Comparison of ENCODE assay signal across 32 cellular contexts in genomic region chr11:15010860-15011259, GRCh38. TPM values are rescaled to one million over a fixed set of nuclear protein-coding genes. Genes with fewer than 3 reads are reported as not detected.
"Had no signal": no experiment of that assay in that cellular context is flagged by ENCODE, and none has a peak within 500 bp of the region (broad histone marks: within the 10 kb centered on the region; RNA-seq: fewer than 3 reads in every experiment).

No MANE protein-coding gene starts in this region.

- DNase-seq: naive thymus-derived CD4-positive, alpha-beta T cell; natural killer cell; occipital lobe; pancreas; right cardiac atrium; spleen; stimulated activated CD4-positive, alpha-beta T cell treated with anti-CD3 and anti-CD28 coated beads, Interleukin-12 subunit alpha, Interleukin-12 subunit beta, amount 100 ng/mL, for 4 hours; stimulated activated CD4-positive, alpha-beta T cell treated with anti-CD3 and anti-CD28 coated beads, Interleukin-1b, Interleukin-23, amount 100 ng/mL, for 48 hours; stimulated activated CD4-positive, alpha-beta T cell treated with anti-CD3 and anti-CD28 coated beads, Interleukin-4, amount 100 ng/mL, for 1 hour; stimulated activated CD4-positive, alpha-beta T cell treated with anti-CD3 and anti-CD28 coated beads, Interleukin-4, amount 100 ng/mL, for 4 hours; stimulated activated CD8-positive, alpha-beta memory T cell treated with anti-CD3 and anti-CD28 coated beads, Interleukin-4, amount 100 ng/mL, for 48 hours; stimulated activated naive CD4-positive, alpha-beta T cell; stimulated activated naive CD8-positive, alpha-beta T cell treated with anti-CD3 and anti-CD28 coated beads, Interleukin-15, amount 100 ng/mL, for 72 hours; stimulated activated naive CD8-positive, alpha-beta T cell treated with anti-CD3 and anti-CD28 coated beads, Interleukin-15, Interleukin-2, amounts not matched to agents 100 U/mL and 50 U/mL, for 24 hours; substantia nigra; testis; tibial artery; transverse colon; upper lobe of right lung; uterus had no signal

- ATAC-seq: naive thymus-derived CD4-positive, alpha-beta T cell; natural killer cell; pancreas; right cardiac atrium; sciatic nerve; stimulated activated memory B cell treated with anti-CD40 and anti-IgM and Interleukin-4, amounts not matched to agents 10 μg/mL and 1 μg/mL and 100 μg/mL, for 72 hours; stimulated activated naive CD8-positive, alpha-beta T cell treated with anti-CD3 and anti-CD28 coated beads, Interleukin-15, amount 100 ng/mL, for 72 hours; stimulated activated naive CD8-positive, alpha-beta T cell treated with anti-CD3 and anti-CD28 coated beads, Interleukin-15, Interleukin-2, amounts not matched to agents 100 U/mL and 50 U/mL, for 24 hours; upper lobe of right lung had no signal

- H3K9ac ChIP-seq: neural progenitor cell had no signal

- H3K36me3 ChIP-seq: neural progenitor cell, pancreas, prostate gland, spleen, suprapubic skin, tibial artery, transverse colon, upper lobe of right lung, uterus had no signal

- H3K27ac ChIP-seq: neural progenitor cell, pancreas, prostate gland, skin epidermis, spleen, suprapubic skin, testis, tibial artery, transverse colon, upper lobe of right lung, uterus had no signal

- H3K4me1 ChIP-seq: neural progenitor cell, pancreas, prostate gland, spleen, suprapubic skin, testis, tibial artery, transverse colon, upper lobe of right lung, uterus had no signal

- H3K4me3 ChIP-seq: neural progenitor cell, pancreas, prostate gland, skin epidermis, smooth muscle cell, spleen, suprapubic skin, testis, tibial artery, transverse colon, upper lobe of right lung, uterus had no signal

- H3K27me3 ChIP-seq: pancreas, suprapubic skin, testis, tibial artery, uterus had no signal

- H3K9me3 ChIP-seq: pancreas, prostate gland, suprapubic skin, testis, transverse colon, upper lobe of right lung, uterus had no signal

RNA-seq across cellular contexts. Expression of gene CALCA, which starts 38.7 kb away (rescaled TPM):
- total RNA-seq: naive thymus-derived CD4-positive, alpha-beta T cell; natural killer cell; occipital lobe; osteocyte; posterior vena cava; pulmonary artery endothelial cell; right cardiac atrium; smooth muscle cell; suprapubic skin; testis; transverse colon; upper lobe of right lung; urinary bladder; uterus had no signal
- polyA plus RNA-seq: naive thymus-derived CD4-positive, alpha-beta T cell; neural cell; smooth muscle cell had no signal
